Comparison of ENCODE assay signal across 13 cellular contexts in the genomic region with DNA sequence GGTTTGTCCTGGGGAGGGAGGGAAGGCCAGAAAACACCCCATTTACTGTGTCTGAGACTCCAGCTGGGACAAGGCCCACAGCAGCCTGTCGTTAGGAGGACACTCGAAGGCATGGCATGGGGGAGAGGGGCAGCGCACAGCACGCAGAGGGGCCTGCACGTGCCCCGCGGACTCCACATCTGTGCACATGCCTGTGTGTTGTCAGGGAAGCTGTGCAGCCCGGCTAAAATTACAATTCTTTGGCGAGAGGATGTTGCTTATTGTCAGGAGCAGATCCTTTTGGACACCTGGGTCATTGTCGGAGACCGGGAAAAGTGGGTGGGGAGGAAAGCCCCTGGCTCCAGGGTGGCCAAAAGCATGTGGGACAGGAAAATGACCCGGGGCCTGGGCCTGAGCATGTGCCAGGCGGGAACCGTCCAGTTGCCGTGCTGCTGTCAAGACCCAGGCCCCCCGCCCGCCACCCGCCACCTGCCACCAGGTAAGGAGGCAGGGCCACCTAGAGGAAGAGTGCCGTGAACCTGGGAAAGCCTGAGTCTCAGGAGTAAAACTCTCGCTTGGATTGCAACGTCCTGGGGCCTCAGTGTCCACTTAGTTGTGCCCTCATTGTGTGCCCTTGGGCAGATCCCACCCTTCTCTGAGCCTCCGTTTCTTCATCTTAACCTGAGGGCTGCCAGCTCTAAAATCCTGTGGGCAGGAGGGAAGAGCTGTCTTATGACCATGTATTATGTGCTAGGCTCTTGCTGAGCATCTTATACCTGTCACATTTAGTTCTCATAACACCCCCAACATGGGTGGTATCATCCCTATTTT. TPM values are rescaled to one million over a fixed set of nuclear protein-coding genes. Genes with fewer than 3 reads are reported as not detected.
A peak's percentile ranks its signal among the peaks of the same experiment; 100 is the strongest.
DNase-seq lines count a peak whose midpoint lies in the region; ATAC-seq and TF ChIP-seq lines count a peak whose summit lies in the region.
"Had no signal": no experiment of that assay in that cellular context is flagged by ENCODE, and none has a peak within 500 bp of the region (broad histone marks: within the 10 kb centered on the region; RNA-seq: fewer than 3 reads in every experiment).

No MANE protein-coding gene starts in this region.

- BruUV-seq in mammary epithelial cell (replicated peaks; lab: Mats Ljungman, UMichigan), result TSS peak; percentile 31

- peaks cover 80% of the 10 kb centered on the region for H3K4me1 Mint-ChIP-seq in activated T-cell treated with anti-CD3 and anti-CD28 coated beads, Interleukin-2, amount 50 U/mL, for 72 hours (ENCODE audit: low read depth)

- ATAC-seq in activated T-cell treated with anti-CD3 and anti-CD28 coated beads, Interleukin-2, amount 50 U/mL, for 72 hours (replicated peaks in 1 of 2), result no peak
- ATAC-seq in HG03520 (IDR thresholded peaks at IDR 0.05; ENCODE audit: unreplicated experiment), result no peak

- H3K9me3 Mint-ChIP-seq in activated T-cell treated with anti-CD3 and anti-CD28 coated beads, Interleukin-2, amount 50 U/mL, for 72 hours, result no peaks in the 10 kb centered on the region

- H3K4me3 Mint-ChIP-seq in activated T-cell treated with anti-CD3 and anti-CD28 coated beads, Interleukin-2, amount 50 U/mL, for 72 hours, result peak overlapping the region in 1 of 2 donors; percentile 74

- dilution Hi-C loops in mammary epithelial cell (cut with HindIII; ENCODE audit: low sequenced_read_pairs), result loop anchor here (10.0 kb wide), 1 partner anchor 559 kb away; no protein-coding TSS in a partner anchor

- peak overlapping the region; percentile 54 for H3K27ac Mint-ChIP-seq in activated T-cell treated with anti-CD3 and anti-CD28 coated beads, Interleukin-2, amount 50 U/mL, for 72 hours

- H3K79me2 ChIP-seq in mammary epithelial cell (ENCODE audit: insufficient read depth, low read length), result peaks cover 31% of the 10 kb centered on the region

- in situ Hi-C loops in mammary epithelial cell (cut with MboI; ENCODE audit: low sequenced_read_pairs in 2 of 2), result no loop called here

- H3K9me3 ChIP-seq in mammary epithelial cell (replicated peaks; ENCODE audit: insufficient read depth, low read length), result no peaks in the 10 kb centered on the region
- no peaks in the 10 kb centered on the region for H3K9me3 ChIP-seq in muscle layer of duodenum (ENCODE audit: control insufficient read depth in 1 of 2, low read length in 2 of 2)
- no peaks in the 10 kb centered on the region for H3K9me3 ChIP-seq in tibial artery

- TF ChIP-seq CTCF in mammary epithelial cell (conservative IDR thresholded peaks at IDR 0.05 in 1 of 2, IDR thresholded peaks at IDR 0.05 in 1 of 2; ENCODE audit: extremely low read depth in 1 of 2, insufficient read depth in 1 of 2, low read depth in 1 of 2, low read length in 2 of 2) (no peak), tibial artery (IDR thresholded peaks at IDR 0.05) (no peak)

- H2AFZ ChIP-seq in mammary epithelial cell (ENCODE audit: low read depth, low read length), result no peak overlapping the region

- H3K9ac ChIP-seq in mammary epithelial cell (ENCODE audit: insufficient read depth, low read length), result peak overlapping the region; percentile 37

- no peaks in the 10 kb centered on the region for H3K36me3 ChIP-seq in mammary epithelial cell (ENCODE audit: insufficient read depth, low read length)
- peaks cover 8 to 11% of the 10 kb centered on the region in 2 donors for H3K36me3 ChIP-seq in muscle layer of duodenum (ENCODE audit: control insufficient read depth in 1 of 2, insufficient read depth in 2 of 2, low read length in 2 of 2)
- H3K36me3 ChIP-seq in tibial artery, result peaks cover 7 to 23% (median 9%) of the 10 kb centered on the region in 3 donors

- no peak for DNase-seq in activated T-cell treated with anti-CD3 and anti-CD28 coated beads, Interleukin-2, amount 50 U/mL, for 72 hours
- no peak for DNase-seq in activated T-cell treated with anti-CD3 and anti-CD28 coated beads for 4 hours
- DNase-seq in mammary epithelial cell, result no peak
- DNase-seq in tibial artery, result no peak
- DNase-seq in OCI-M2 (lab: John Stamatoyannopoulos, UW; ENCODE audit: unreplicated experiment), result no peak
- DNase-seq in NCI-H510A treated with DMSO at 0.1 percent for 48 hours (lab: John Stamatoyannopoulos, UW), result no peak
- DNase-seq: NCI-H1436 treated with DMSO at 0.1 percent for 48 hours, SHP77 had no signal

- CTCF ChIA-PET in mammary epithelial cell (lab: Charles Lee; ENCODE audit: low non-redundant PET), result interaction anchor here (0.6 kb wide), 1 partner anchor 68 kb away, joined by 4 read pairs; no protein-coding TSS in a partner anchor

- WGBS in mammary epithelial cell (ENCODE audit: low coverage, missing lambda C conversion rate), result 55% methylated on average over 19 of the region's 22 CpGs

- H3K36me3 Mint-ChIP-seq in activated T-cell treated with anti-CD3 and anti-CD28 coated beads, Interleukin-2, amount 50 U/mL, for 72 hours (ENCODE audit: insufficient read depth in 2 of 2), result peaks cover 1 to 11% of the 10 kb centered on the region in 2 donors

- peak overlapping the region; percentile 28 for H3K4me2 ChIP-seq in mammary epithelial cell (ENCODE audit: insufficient read depth, low read depth, low read length)

- no peaks in the 10 kb centered on the region for H4K20me1 ChIP-seq in mammary epithelial cell (ENCODE audit: insufficient read depth, low read length)

- intact Hi-C loops in mammary epithelial cell (cut with micrococcal nuclease), result loop anchor here (5.0 kb wide), 1 partner anchor 206 kb away; no protein-coding TSS in a partner anchor
- intact Hi-C loops in tibial artery (cut with DNase I; ENCODE audit: low total_unique reads), result no loop called here

- peak overlapping the region; percentile 92 for H3K27ac ChIP-seq in mammary epithelial cell (ENCODE audit: insufficient read depth, low read depth, low read length)
- H3K27ac ChIP-seq in muscle layer of duodenum (ENCODE audit: low read length), result peak overlapping the region; percentile 95
- peak overlapping the region; percentile 95 to 96 for H3K27ac ChIP-seq in tibial artery
- H3K27ac ChIP-seq: HL-60 had no signal

- H3K27me3 ChIP-seq in mammary epithelial cell (ENCODE audit: insufficient read depth, low read length), result no peaks in the 10 kb centered on the region
- H3K27me3 ChIP-seq in muscle layer of duodenum (ENCODE audit: low read depth, low read length), result no peaks in the 10 kb centered on the region
- no peaks in the 10 kb centered on the region for H3K27me3 ChIP-seq in tibial artery

- no peaks in the 10 kb centered on the region for H3K27me3 Mint-ChIP-seq in activated T-cell treated with anti-CD3 and anti-CD28 coated beads, Interleukin-2, amount 50 U/mL, for 72 hours (ENCODE audit: low read depth)

- H3K4me1 ChIP-seq in mammary epithelial cell (ENCODE audit: insufficient read depth, low read length) (peaks cover 60% of the 10 kb centered on the region), muscle layer of duodenum (ENCODE audit: control insufficient read depth in 1 of 2, insufficient read depth in 2 of 2, low read length in 2 of 2) (peaks cover 33 to 66% of the 10 kb centered on the region in 2 donors), tibial artery (peaks cover 18 to 100% (median 79%) of the 10 kb centered on the region in 4 donors)

- no peak overlapping the region for H3K4me3 ChIP-seq in mammary epithelial cell (replicated peaks in 1 of 3; ENCODE audit: insufficient read depth in 1 of 3, low read depth in 2 of 3, low read length in 3 of 3)
- H3K4me3 ChIP-seq in muscle layer of duodenum (ENCODE audit: low read depth in 1 of 2, low read length in 2 of 2), result no peak overlapping the region
- no peak overlapping the region for H3K4me3 ChIP-seq in tibial artery
- H3K4me3 ChIP-seq: GM12878 had no signal

RNA-seq across cellular contexts. Expression of a gene that starts 7.2 kb away (rescaled TPM):
- total RNA-seq in activated T-cell treated with anti-CD3 and anti-CD28 coated beads, Interleukin-2, amount 50 U/mL, for 72 hours, result 10 to 100 TPM; 70.1 to 70.5 TPM
- total RNA-seq in mammary epithelial cell, result 10 to 100 TPM; 39.9 to 77.8 TPM
- 26.5 TPM for polyA plus RNA-seq in mammary epithelial cell
- 31.0 TPM for polyA minus RNA-seq in mammary epithelial cell
- polyA plus RNA-seq: neural cell had no signal

RNA-seq across cellular contexts. Expression of a gene that starts 46.5 kb away (rescaled TPM):
- under 1 TPM; 0.35 to 0.43 TPM for total RNA-seq in activated T-cell treated with anti-CD3 and anti-CD28 coated beads, Interleukin-2, amount 50 U/mL, for 72 hours
- total RNA-seq in mammary epithelial cell, result under 1 TPM in 1 of 2 donors, not detected in 1; under 0.01 TPM
- not detected for polyA plus RNA-seq in mammary epithelial cell
- not detected for polyA minus RNA-seq in mammary epithelial cell
